Comparison of ENCODE assay signal across 8 cellular contexts in genomic region chr17:50345443-50346312, GRCh38. TPM values are rescaled to one million over a fixed set of nuclear protein-coding genes. Genes with fewer than 3 reads are reported as not detected.
A peak's percentile ranks its signal among the peaks of the same experiment; 100 is the strongest.
DNase-seq lines count a peak whose midpoint lies in the region; ATAC-seq and TF ChIP-seq lines count a peak whose summit lies in the region.

Gene XYLT2 (plus strand): TSS chr17:50346126. CDS start chr17:50346141, 15 bp downstream.

- H3K4me1 ChIP-seq in adrenal gland (replicated peaks in 1 of 2) = peaks cover 14 to 20% of the 10 kb centered on the region in 2 donors
- H3K4me1 ChIP-seq in prostate gland (replicated peaks) = peaks cover 6% of the 10 kb centered on the region

- peak within 1 kb of the TSS in 1 of 5 donors; percentile 68 for H3K27ac ChIP-seq in adrenal gland
- H3K27ac ChIP-seq in prostate gland = peak within 1 kb of the TSS; percentile 52 to 71

- H3K9me3 ChIP-seq in adrenal gland (replicated peaks in 1 of 3) = no peaks in the 10 kb centered on the region
- no peaks in the 10 kb centered on the region for H3K9me3 ChIP-seq in prostate gland

- intact Hi-C loops in T-helper 1 cell treated with Interleukin-12 subunit alpha and Interleukin-12 subunit beta and Interleukin-4 antibody, amounts not matched to agents 30 ng/mL and 1 ng/mL, for 36 hours (cut with micrococcal nuclease) = loop anchor here (1.0 to 5.0 kb wide), 7 partner anchors 27 to 193 kb away; partner anchors contain the start of genes ACSF2, LRRC59 and PPP1R9B
- intact Hi-C loops in adrenal gland (cut with DNase I) (no loop called here), left cardiac atrium (cut with DNase I) (no loop called here), prostate gland (cut with DNase I) (no loop called here)

- peak; percentile 80 for ATAC-seq in HG02610 (IDR thresholded peaks at IDR 0.05; ENCODE audit: unreplicated experiment)
- peak; percentile 96 to 98 for ATAC-seq in left cardiac atrium

- H3K4me3 ChIP-seq in adrenal gland = peak within 1 kb of the TSS in 3 of 4 donors; percentile 68 to 97 (median 75)
- peak within 1 kb of the TSS; percentile 71 to 87 for H3K4me3 ChIP-seq in prostate gland

- H3K27me3 ChIP-seq in adrenal gland = no peaks in the 10 kb centered on the region
- no peaks in the 10 kb centered on the region for H3K27me3 ChIP-seq in prostate gland (replicated peaks; ENCODE audit: insufficient read depth)

- WGBS in adrenal gland, 4 donors = 2 to 9% (median 6%) methylated on average over 12 to 87 of the region's 87 CpGs
- 4% methylated on average over 44 of the region's 87 CpGs for WGBS in prostate gland

- TF ChIP-seq POLR2A in GM10847 (IDR thresholded peaks at IDR 0.05; ENCODE audit: extremely low read depth, insufficient read length) (peak; percentile 68), adrenal gland (IDR thresholded peaks at IDR 0.05) (peak in 1 of 2 donors; percentile 49), prostate gland (IDR thresholded peaks at IDR 0.05) (peak; percentile 49)

- DNase-seq in NCI-H1417 (lab: John Stamatoyannopoulos, UW) (peak; percentile 88 to 92 (median 90)), adrenal gland (peak; percentile 75 to 91 (median 86)), left cardiac atrium (peak; percentile 89), prostate gland (ENCODE audit: low spot score) (peak; percentile 86), ureter (ENCODE audit: low spot score) (peak; percentile 86)

- no peaks in the 10 kb centered on the region for H3K36me3 ChIP-seq in adrenal gland (replicated peaks in 1 of 2)
- H3K36me3 ChIP-seq in prostate gland = no peaks in the 10 kb centered on the region

- no peak for TF ChIP-seq CTCF in adrenal gland (IDR thresholded peaks at IDR 0.05)
- no peak for TF ChIP-seq CTCF in prostate gland (IDR thresholded peaks at IDR 0.05)

RNA-seq across cellular contexts. Expression of gene XYLT2, which starts in this region (rescaled TPM):
- 31.1 TPM in 2 replicates for total RNA-seq in T-helper 1 cell treated with Interleukin-12 subunit alpha and Interleukin-12 subunit beta and Interleukin-4 antibody, amounts not matched to agents 30 ng/mL and 1 ng/mL, for 36 hours
- total RNA-seq in adrenal gland (10 to 100 TPM; 14.7 to 40.3 (median 33.5) TPM), left cardiac atrium (10 to 100 TPM; 13.6 to 17.3 TPM), prostate gland (10 to 100 TPM; 44.8 to 49.8 TPM), ureter (31.2 TPM)
- polyA plus RNA-seq in adrenal gland = 10 to 100 TPM in 2 of 3 donors, 1 to 10 TPM in 1; 4.6 to 29.8 (median 16.2) TPM
